In the genomic region with DNA sequence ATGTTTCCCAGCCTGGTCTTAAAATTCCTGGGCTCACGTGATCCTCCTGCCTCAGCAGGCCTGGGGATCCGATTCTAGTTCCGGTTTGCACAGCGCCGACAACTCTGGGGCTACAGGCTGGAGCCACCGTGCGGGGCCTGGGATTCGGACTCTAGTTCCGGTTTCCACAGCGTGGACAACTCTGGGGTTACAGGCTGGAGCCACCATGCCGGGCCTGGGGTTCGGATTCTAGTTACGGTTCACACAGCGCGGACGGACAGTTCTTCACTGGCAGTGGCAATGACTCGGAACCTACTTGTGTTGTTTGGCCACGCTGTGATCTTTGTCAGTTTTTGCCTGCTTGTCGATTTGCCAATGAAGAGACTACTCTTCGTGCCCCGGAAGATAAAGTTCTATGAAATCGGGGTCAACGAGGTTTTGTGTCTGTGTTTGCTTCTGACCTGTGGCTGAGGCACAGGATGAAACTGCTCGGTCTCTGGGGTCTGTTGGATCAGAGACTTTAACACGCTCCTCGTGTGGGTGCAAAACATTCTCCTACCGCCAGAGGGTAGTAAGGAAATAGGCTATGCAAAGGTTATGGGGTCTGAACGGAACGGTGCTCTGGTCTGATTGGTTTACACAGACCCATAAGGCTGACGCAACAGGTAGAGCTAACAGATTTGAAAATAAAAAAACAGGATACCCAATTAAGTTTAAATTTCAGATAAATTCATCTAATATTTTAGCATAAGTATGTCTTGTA, we compare ENCODE assay signal across 9 cellular contexts. TPM values are rescaled to one million over a fixed set of nuclear protein-coding genes. Genes with fewer than 3 reads are reported as not detected.
DNase-seq lines count a peak whose midpoint lies in the region; ATAC-seq, FAIRE-seq and TF ChIP-seq lines count a peak whose summit lies in the region.
"Had no signal": no experiment of that assay in that cellular context is flagged by ENCODE, and none has a peak within 500 bp of the region (broad histone marks: within the 10 kb centered on the region; RNA-seq: fewer than 3 reads in every experiment).

No MANE protein-coding gene starts in this region.

- peaks cover 0 to 6% (median 0%) of the 10 kb centered on the region in 4 donors for H3K9me3 ChIP-seq in Peyer's patch

- TF ChIP-seq CTCF in GM13977 (IDR thresholded peaks at IDR 0.05; ENCODE audit: extremely low read depth, insufficient read depth, missing control alignments), result peak; percentile 6
- TF ChIP-seq CTCF in Peyer's patch (IDR thresholded peaks at IDR 0.05), result peak; percentile 12 to 63 (median 46)
- TF ChIP-seq CTCF in kidney epithelial cell (IDR thresholded peaks at IDR 0.05; ENCODE audit: insufficient read depth, low read length, poor library complexity, severe bottlenecking), result peak; percentile 11

- H3K4me3 ChIP-seq in Peyer's patch, result no peak overlapping the region
- H3K4me3 ChIP-seq in kidney epithelial cell (ENCODE audit: low read depth, low read length), result no peak overlapping the region

- DNase-seq in AG08395 (ENCODE audit: low spot score), result peak; percentile 66
- peak; percentile 50 for DNase-seq in GM13977 (ENCODE audit: low spot score)
- DNase-seq in Peyer's patch, result peak in 2 of 3 donors; percentile 25 to 71
- DNase-seq in caudate nucleus (lab: John Stamatoyannopoulos, UW), result peak in 45 of 61 donors; percentile 6 to 79 (median 40)
- no peak for DNase-seq in kidney epithelial cell (ENCODE audit: low read depth)
- peak; percentile 71 for DNase-seq in stimulated activated naive B cell treated with anti-CD40 and anti-IgM and Interleukin-4, amounts not matched to agents 10 μg/mL and 1 μg/mL and 100 μg/mL, for 72 hours
- DNase-seq in GM12892 (ENCODE audit: insufficient read length), result no peak

- peaks cover 4 to 6% of the 10 kb centered on the region in 2 donors for H3K9me3 Mint-ChIP-seq in stimulated activated naive B cell treated with anti-CD40 and anti-IgM and Interleukin-4, amounts not matched to agents 10 μg/mL and 1 μg/mL and 100 μg/mL, for 72 hours

- H3K27me3 ChIP-seq in Peyer's patch (no peaks in the 10 kb centered on the region), kidney epithelial cell (ENCODE audit: control insufficient read depth, insufficient read depth, low read length) (no peaks in the 10 kb centered on the region)

- H3K36me3 ChIP-seq in Peyer's patch (no peaks in the 10 kb centered on the region), kidney epithelial cell (ENCODE audit: control insufficient read depth, insufficient read depth, low read length) (no peaks in the 10 kb centered on the region)

- H3K27me3 Mint-ChIP-seq in stimulated activated naive B cell treated with anti-CD40 and anti-IgM and Interleukin-4, amounts not matched to agents 10 μg/mL and 1 μg/mL and 100 μg/mL, for 72 hours, result peaks cover 4 to 13% of the 10 kb centered on the region in 2 donors

- peaks cover 0 to 4% of the 10 kb centered on the region in 2 donors for H3K36me3 Mint-ChIP-seq in stimulated activated naive B cell treated with anti-CD40 and anti-IgM and Interleukin-4, amounts not matched to agents 10 μg/mL and 1 μg/mL and 100 μg/mL, for 72 hours

- H3K4me1 Mint-ChIP-seq in stimulated activated naive B cell treated with anti-CD40 and anti-IgM and Interleukin-4, amounts not matched to agents 10 μg/mL and 1 μg/mL and 100 μg/mL, for 72 hours, result peaks cover 0 to 5% of the 10 kb centered on the region in 2 donors

- H3K27ac ChIP-seq in Peyer's patch (no peak overlapping the region), caudate nucleus (ENCODE audit: low read depth, low read length) (no peak overlapping the region)

- H3K4me1 ChIP-seq in Peyer's patch, result no peaks in the 10 kb centered on the region

- TF ChIP-seq POLR2A in Peyer's patch (IDR thresholded peaks at IDR 0.05) (no peak), GM12892 (IDR thresholded peaks at IDR 0.05; ENCODE audit: low read depth, low read length) (no peak)

- in situ Hi-C loops in GM13977 (cut with MboI; ENCODE audit: low pct_unique_long_range_greater_than_20kb, low sequenced_read_pairs, unreplicated experiment), result no loop called here

- peak; percentile 99 for ATAC-seq in stimulated activated naive B cell treated with anti-CD40 and anti-IgM and Interleukin-4, amounts not matched to agents 10 μg/mL and 1 μg/mL and 100 μg/mL, for 72 hours (replicated peaks)
- ATAC-seq in HG03571 (IDR thresholded peaks at IDR 0.05; ENCODE audit: unreplicated experiment), result no peak

- FAIRE-seq in GM12892 (lab: Jason Lieb, UNC), result no peak

- H3K27ac Mint-ChIP-seq in stimulated activated naive B cell treated with anti-CD40 and anti-IgM and Interleukin-4, amounts not matched to agents 10 μg/mL and 1 μg/mL and 100 μg/mL, for 72 hours, result peak overlapping the region; percentile 51

- H3K4me3 Mint-ChIP-seq in stimulated activated naive B cell treated with anti-CD40 and anti-IgM and Interleukin-4, amounts not matched to agents 10 μg/mL and 1 μg/mL and 100 μg/mL, for 72 hours, result no peak overlapping the region

RNA-seq across cellular contexts. Expression of gene ZSCAN1, which starts 12.1 kb away (rescaled TPM):
- total RNA-seq in Peyer's patch (not detected), kidney epithelial cell (not detected in 2 replicates)
- not detected for polyA plus RNA-seq in GM12892 (2012; ENCODE audit: missing spikeins)
- total RNA-seq: glomerular endothelial cell had no signal

RNA-seq across cellular contexts. Expression of gene ZNF606, which starts 19.1 kb away (rescaled TPM):
- total RNA-seq in Peyer's patch (10 to 100 TPM; 18.4 to 29.7 (median 20.3) TPM), kidney epithelial cell (14.4 and 17.0 TPM in 2 replicates)
- polyA plus RNA-seq in GM12892 (2012; ENCODE audit: missing spikeins), result 4.3 TPM

RNA-seq across cellular contexts. Expression of gene ZNF135, which starts 37.4 kb away (rescaled TPM):
- total RNA-seq in Peyer's patch (1 to 10 TPM; 1.2 to 6.6 (median 4.0) TPM), kidney epithelial cell (4.6 and 5.1 TPM in 2 replicates)
- not detected for polyA plus RNA-seq in GM12892 (2012; ENCODE audit: missing spikeins)

RNA-seq across cellular contexts. Expression of gene C19orf18, which starts 47.4 kb away (rescaled TPM):
- total RNA-seq in Peyer's patch, result 1 to 10 TPM in 2 of 4 donors, not detected in 2; 3.1 to 4.0 TPM
- 0.17 TPM in 1 of 2 replicates, not detected in the other for total RNA-seq in kidney epithelial cell
- 0.32 TPM for polyA plus RNA-seq in GM12892 (2012; ENCODE audit: missing spikeins)
- total RNA-seq: glomerular endothelial cell had no signal

Comparison
In these comparisons a context has a peak if more than half of its experiments do, and no peak if none do; other contexts are left out.
1. DNase-seq: peak in AG08395 (single experiment), GM13977 (single experiment), Peyer's patch (2 of 3), caudate nucleus (45 of 61) and stimulated activated naive B cell treated with anti-CD40 and anti-IgM and Interleukin-4, amounts not matched to agents 10 μg/mL and 1 μg/mL and 100 μg/mL, for 72 hours (single experiment); none in kidney epithelial cell (single experiment) and GM12892 (single experiment).
2. Peak in every context shown above with its lines, with median percentiles within 50 percentile points of each other: CTCF ChIP-seq.